ENCODE assay signal across 14 cellular contexts in genomic region chr14:34833545-34834523, GRCh38. TPM values are rescaled to one million over a fixed set of nuclear protein-coding genes. Genes with fewer than 3 reads are reported as not detected.
DNase-seq lines count a peak whose midpoint lies in the region; ATAC-seq and TF ChIP-seq lines count a peak whose summit lies in the region.
"Had no signal": no experiment of that assay in that cellular context is flagged by ENCODE, and none has a peak within 500 bp of the region (broad histone marks: within the 10 kb centered on the region; RNA-seq: fewer than 3 reads in every experiment).

No MANE protein-coding gene starts in this region.

- H3K4me1 ChIP-seq in spleen (peaks cover 0 to 93% (median 40%) of the 10 kb centered on the region in 6 donors), psoas muscle (peaks cover 8% of the 10 kb centered on the region), ovary (ENCODE audit: insufficient read depth) (peaks cover 3% of the 10 kb centered on the region)

- H3K9me3 Mint-ChIP-seq in activated CD4-positive, alpha-beta T cell treated with anti-CD3 and anti-CD28 coated beads, Interleukin-2, amount 10 ng/mL, durations not matched to agents 24 days and 14 days, result no peaks in the 10 kb centered on the region
- H3K9me3 Mint-ChIP-seq in dendritic cell treated with granulocyte-macrophage colony-stimulating factor and Interleukin-4, amounts not matched to agents 40 ng/mL and 50 ng/mL, for 4 days, result no peaks in the 10 kb centered on the region

- TF ChIP-seq EP300 in ovary (IDR thresholded peaks at IDR 0.05), result no peak

- 39 to 72% (median 63%) methylated on average over 2 of the region's 2 CpGs for WGBS in spleen, 5 donors
- WGBS in psoas muscle, 3 donors, result 84 to 91% (median 89%) methylated on average over 2 of the region's 2 CpGs
- WGBS in ovary, 3 donors, result 86 to 92% (median 90%) methylated on average over 2 of the region's 2 CpGs

- ATAC-seq in GM21360 (IDR thresholded peaks at IDR 0.05; ENCODE audit: unreplicated experiment), result no peak
- ATAC-seq in psoas muscle, result no peak

- H3K4me3 Mint-ChIP-seq in activated CD4-positive, alpha-beta T cell treated with anti-CD3 and anti-CD28 coated beads, Interleukin-2, amount 10 ng/mL, durations not matched to agents 24 days and 14 days, result no peak overlapping the region
- no peak overlapping the region for H3K4me3 Mint-ChIP-seq in dendritic cell treated with granulocyte-macrophage colony-stimulating factor and Interleukin-4, amounts not matched to agents 40 ng/mL and 50 ng/mL, for 4 days

- no peak for DNase-seq in activated CD4-positive, alpha-beta T cell treated with anti-CD3 and anti-CD28 coated beads, Interleukin-2, amount 10 ng/mL, durations not matched to agents 24 days and 14 days
- no peak for DNase-seq in activated CD4-positive, alpha-beta T cell treated with anti-CD3 and anti-CD28 coated beads for 48 hours
- DNase-seq in NB4 (ENCODE audit: low read depth), result peak; percentile 60
- DNase-seq in spleen, result no peak
- DNase-seq in psoas muscle, result no peak
- DNase-seq in ovary, result no peak
- DNase-seq: ACHN, EL, esophagus squamous epithelium, NCI-H446, SHP77, transverse colon had no signal

- no peaks in the 10 kb centered on the region for H3K27me3 ChIP-seq in spleen (replicated peaks in 1 of 7)
- H3K27me3 ChIP-seq in psoas muscle (ENCODE audit: insufficient read depth in 3 of 3, low read length in 2 of 3), result no peaks in the 10 kb centered on the region
- H3K27me3 ChIP-seq in ovary, result no peaks in the 10 kb centered on the region
- H3K27me3 ChIP-seq: esophagus squamous epithelium, transverse colon had no signal

- H3K27ac Mint-ChIP-seq in activated CD4-positive, alpha-beta T cell treated with anti-CD3 and anti-CD28 coated beads, Interleukin-2, amount 10 ng/mL, durations not matched to agents 24 days and 14 days, result peak overlapping the region; percentile 1
- H3K27ac Mint-ChIP-seq in dendritic cell treated with granulocyte-macrophage colony-stimulating factor and Interleukin-4, amounts not matched to agents 40 ng/mL and 50 ng/mL, for 4 days, result peak overlapping the region; percentile 53

- H3K4me1 Mint-ChIP-seq in activated CD4-positive, alpha-beta T cell treated with anti-CD3 and anti-CD28 coated beads, Interleukin-2, amount 10 ng/mL, durations not matched to agents 24 days and 14 days, result peaks cover 31% of the 10 kb centered on the region
- H3K4me1 Mint-ChIP-seq in dendritic cell treated with granulocyte-macrophage colony-stimulating factor and Interleukin-4, amounts not matched to agents 40 ng/mL and 50 ng/mL, for 4 days (ENCODE audit: low read depth), result peaks cover 56% of the 10 kb centered on the region

- H3K36me3 Mint-ChIP-seq in activated CD4-positive, alpha-beta T cell treated with anti-CD3 and anti-CD28 coated beads, Interleukin-2, amount 10 ng/mL, durations not matched to agents 24 days and 14 days (ENCODE audit: low read depth), result peaks cover 31% of the 10 kb centered on the region
- H3K36me3 Mint-ChIP-seq in dendritic cell treated with granulocyte-macrophage colony-stimulating factor and Interleukin-4, amounts not matched to agents 40 ng/mL and 50 ng/mL, for 4 days (ENCODE audit: low read depth), result peaks cover 23% of the 10 kb centered on the region

- no peak overlapping the region for H3K4me3 ChIP-seq in NB4 (ENCODE audit: low read depth, low read length)
- H3K4me3 ChIP-seq in spleen, result peak overlapping the region in 1 of 8 donors; percentile 3
- H3K4me3 ChIP-seq in psoas muscle, result no peak overlapping the region
- no peak overlapping the region for H3K4me3 ChIP-seq in ovary
- H3K4me3 ChIP-seq: esophagus squamous epithelium, transverse colon had no signal

- intact Hi-C loops in activated CD4-positive, alpha-beta T cell treated with anti-CD3 and anti-CD28 coated beads, Interleukin-2, amount 10 ng/mL, durations not matched to agents 24 days and 14 days (cut with micrococcal nuclease), result no loop called here
- intact Hi-C loops in dendritic cell treated with granulocyte-macrophage colony-stimulating factor and Interleukin-4, amounts not matched to agents 40 ng/mL and 50 ng/mL, for 4 days (cut with micrococcal nuclease), result no loop called here
- intact Hi-C loops in spleen (cut with DNase I; ENCODE audit: low total_unique reads) (no loop called here), psoas muscle (cut with DNase I) (no loop called here), ovary (cut with DNase I) (no loop called here)

- H3K9me3 ChIP-seq in spleen (no peaks in the 10 kb centered on the region), psoas muscle (no peaks in the 10 kb centered on the region), ovary (no peaks in the 10 kb centered on the region)
- H3K9me3 ChIP-seq: esophagus squamous epithelium, transverse colon had no signal

- H3K27me3 Mint-ChIP-seq in activated CD4-positive, alpha-beta T cell treated with anti-CD3 and anti-CD28 coated beads, Interleukin-2, amount 10 ng/mL, durations not matched to agents 24 days and 14 days, result no peaks in the 10 kb centered on the region
- H3K27me3 Mint-ChIP-seq in dendritic cell treated with granulocyte-macrophage colony-stimulating factor and Interleukin-4, amounts not matched to agents 40 ng/mL and 50 ng/mL, for 4 days, result no peaks in the 10 kb centered on the region

- TF ChIP-seq CTCF in NB4 (IDR thresholded peaks at IDR 0.05; ENCODE audit: low read depth, low read length) (no peak), spleen (IDR thresholded peaks at IDR 0.05 in 8 of 11, conservative IDR thresholded peaks at IDR 0.05 in 3 of 11) (no peak), psoas muscle (IDR thresholded peaks at IDR 0.05) (no peak), ovary (IDR thresholded peaks at IDR 0.05) (no peak)

- TF ChIP-seq POLR2A in NB4 (IDR thresholded peaks at IDR 0.05; ENCODE audit: extremely low read depth, insufficient read length) (no peak), spleen (IDR thresholded peaks at IDR 0.05) (no peak), ovary (IDR thresholded peaks at IDR 0.05) (no peak)

- H3K27ac ChIP-seq in spleen (peak overlapping the region; percentile 2 to 86 (median 76)), psoas muscle (no peak overlapping the region), ovary (no peak overlapping the region)
- H3K27ac ChIP-seq: esophagus squamous epithelium, transverse colon had no signal

- peaks cover 0 to 10% (median 0%) of the 10 kb centered on the region in 6 donors for H3K36me3 ChIP-seq in spleen
- H3K36me3 ChIP-seq in psoas muscle (ENCODE audit: insufficient read depth in 1 of 2, low read depth in 1 of 2), result no peaks in the 10 kb centered on the region
- no peaks in the 10 kb centered on the region for H3K36me3 ChIP-seq in ovary
- H3K36me3 ChIP-seq: esophagus squamous epithelium had no signal

RNA-seq across cellular contexts. Expression of gene BAZ1A, which starts 41.3 kb away (rescaled TPM):
- 89.7 TPM in 2 replicates for total RNA-seq in activated CD4-positive, alpha-beta T cell treated with anti-CD3 and anti-CD28 coated beads, Interleukin-2, amount 10 ng/mL, durations not matched to agents 24 days and 14 days
- total RNA-seq in spleen (100 to 1,000 TPM in 2 of 7 donors, 10 to 100 TPM in 5; 58.1 to 126 (median 89.0) TPM), psoas muscle (10 to 100 TPM in 3 of 4 donors, 1 to 10 TPM in 1; 7.5 to 28.3 (median 15.5) TPM), ovary (10 to 100 TPM; 12.5 to 30.1 (median 17.9) TPM)
- polyA plus RNA-seq in spleen (10 to 100 TPM; 22.3 to 28.6 (median 23.5) TPM), psoas muscle (10 to 100 TPM in 2 of 3 donors, 1 to 10 TPM in 1; 9.3 to 16.7 (median 15.3) TPM), ovary (10 to 100 TPM; 10.4 to 14.2 TPM)

Comparison
In these comparisons a context has a peak if more than half of its experiments do, and no peak if none do; other contexts are left out.
1. H3K27ac ChIP-seq: peak in spleen (8 of 8); none in psoas muscle (single experiment) and ovary (0 of 2).